In the genomic region with DNA sequence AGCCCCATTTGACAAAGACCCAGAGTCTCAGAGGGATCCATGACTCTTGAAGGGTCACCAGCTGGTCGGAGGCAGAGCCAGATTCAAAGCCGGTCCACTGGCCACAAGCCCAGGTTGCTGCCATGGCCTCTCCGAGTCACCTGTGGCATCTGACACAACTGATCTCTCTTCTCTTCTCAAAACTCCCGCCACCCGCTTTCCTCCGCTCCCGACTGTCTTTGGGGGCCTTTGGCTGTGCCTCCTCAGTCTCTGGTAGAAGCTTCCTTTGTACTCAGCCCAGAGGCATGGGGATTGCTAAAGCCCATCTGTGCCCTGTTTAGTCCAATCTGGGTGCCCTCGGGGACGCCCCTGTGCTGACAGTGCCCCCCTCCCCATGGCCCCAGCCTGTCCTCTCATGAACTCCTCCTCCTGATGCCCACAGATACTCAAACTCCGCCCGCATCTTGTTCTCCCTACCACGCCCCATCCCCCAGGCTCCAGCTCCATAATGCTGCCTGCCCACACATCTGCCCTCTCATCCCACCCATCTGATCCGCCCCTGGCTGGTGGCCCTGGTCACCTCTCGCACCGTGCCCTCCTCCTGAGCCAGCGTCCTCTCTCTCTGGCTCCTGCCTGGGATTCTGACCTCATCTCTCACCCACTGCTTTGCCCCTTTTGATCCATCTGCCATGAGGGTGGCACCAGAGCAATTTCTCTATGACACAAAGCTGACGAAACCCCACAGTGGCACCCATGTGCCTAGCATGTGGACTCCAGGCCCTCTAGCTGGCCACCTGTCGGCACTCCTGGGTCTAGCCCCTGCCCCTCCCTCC, we compare ENCODE assay signal across 18 cellular contexts.
"Had no signal": no experiment of that assay in that cellular context is flagged by ENCODE, and none has a peak within 500 bp of the region (broad histone marks: within the 10 kb centered on the region; RNA-seq: fewer than 3 reads in every experiment).

No MANE protein-coding gene starts in this region.

- H3K27ac ChIP-seq: coronary artery, dorsolateral prefrontal cortex, heart left ventricle, ovary, stomach, thoracic aorta, transverse colon had no signal

- H3K36me3 ChIP-seq: heart left ventricle, ovary, stomach, thoracic aorta, transverse colon had no signal

- H3K4me3 ChIP-seq: coronary artery, dorsolateral prefrontal cortex, heart left ventricle, ovary, stomach, thoracic aorta, transverse colon had no signal

- DNase-seq: effector CD8-positive, alpha-beta T cell; heart left ventricle; hippocampal formation; left colon; left ventricle myocardium superior; mesendoderm; naive B cell; ovary; right cardiac atrium; small intestine; stimulated activated CD4-positive, alpha-beta T cell treated with anti-CD3 and anti-CD28 coated beads, Interleukin-12 subunit alpha, Interleukin-12 subunit beta, amount 100 ng/mL, for 4 hours; stimulated activated naive CD4-positive, alpha-beta T cell; stomach; transverse colon had no signal

- H3K27me3 ChIP-seq: dorsolateral prefrontal cortex, heart left ventricle, ovary had no signal

- H3K36me3 Mint-ChIP-seq: naive B cell had no signal

- H3K9me3 Mint-ChIP-seq: naive B cell had no signal

- H3K9me3 ChIP-seq: heart left ventricle, ovary, stomach, thoracic aorta, transverse colon had no signal

- H3K27ac Mint-ChIP-seq: progenitor cell of endocrine pancreas had no signal
